ENCODE assay signal across 14 cellular contexts in the genomic region with DNA sequence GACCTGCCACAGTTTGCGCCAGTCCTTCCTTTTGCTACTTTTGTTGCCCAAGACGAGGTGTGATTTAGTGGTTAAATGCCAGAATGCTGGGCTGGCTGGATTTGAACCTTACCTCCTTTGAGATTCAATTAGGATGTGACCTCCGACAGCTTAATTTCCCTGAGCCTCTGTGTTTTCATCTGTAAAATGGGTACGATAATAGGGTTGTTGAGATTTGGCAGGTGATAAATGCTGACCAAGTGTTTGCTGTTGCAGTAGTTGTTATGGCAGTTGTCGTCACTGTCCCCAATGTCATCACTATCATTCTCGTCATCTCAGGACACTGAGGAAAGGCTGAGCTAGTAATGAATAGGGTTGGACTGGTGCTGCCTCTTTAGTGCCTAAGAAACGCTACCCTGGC.
DNase-seq lines count a peak whose midpoint lies in the region; ATAC-seq and TF ChIP-seq lines count a peak whose summit lies in the region.
"Had no signal": no experiment of that assay in that cellular context is flagged by ENCODE, and none has a peak within 500 bp of the region (broad histone marks: within the 10 kb centered on the region; RNA-seq: fewer than 3 reads in every experiment).

No MANE protein-coding gene starts in this region.

- POLR2A ChIA-PET in CD4-positive, alpha-beta T cell (lab: Charles Lee), result interaction anchor here (1.2 to 4.0 kb wide), 8 partner anchors 13 to 458 kb away, joined by 3 to 29 read pairs (median 4); partner anchors contain the start of genes GRK5, INPP5F and RGS10

- H3K9me3 Mint-ChIP-seq in CD4-positive, alpha-beta T cell, result no peaks in the 10 kb centered on the region
- H3K9me3 Mint-ChIP-seq in effector memory CD8-positive, alpha-beta T cell, result no peaks in the 10 kb centered on the region

- peak overlapping the region; percentile 96 for H3K27ac Mint-ChIP-seq in CD4-positive, alpha-beta T cell
- peak overlapping the region; percentile 99 to 100 for H3K27ac Mint-ChIP-seq in effector memory CD8-positive, alpha-beta T cell

- CTCF ChIA-PET in CD4-positive, alpha-beta T cell (lab: Charles Lee), result interaction anchor here (0.5 to 2.5 kb wide), 9 partner anchors 15 to 180 kb away, joined by 3 to 11 read pairs (median 4); partner anchors contain the start of gene GRK5

- no peaks in the 10 kb centered on the region for H3K79me2 ChIP-seq in Karpas-422 (ENCODE audit: low read length)

- peaks cover 53% of the 10 kb centered on the region for H3K4me1 ChIP-seq in Karpas-422 (ENCODE audit: low read length)
- H3K4me1 ChIP-seq in neutrophil (ENCODE audit: control insufficient read depth in 1 of 2, insufficient read depth in 1 of 2, low read depth in 1 of 2, low read length in 1 of 2), result peaks cover 44 to 54% of the 10 kb centered on the region in 2 experiments

- H3K9me3 ChIP-seq in CD4-positive, alpha-beta T cell (ENCODE audit: control insufficient read depth, low read length), result no peaks in the 10 kb centered on the region
- H3K9me3 ChIP-seq in Karpas-422 (ENCODE audit: low read length) (no peaks in the 10 kb centered on the region), neutrophil (no peaks in the 10 kb centered on the region)

- H3K36me3 ChIP-seq in Karpas-422 (ENCODE audit: insufficient read depth, low read length) (no peaks in the 10 kb centered on the region), neutrophil (no peaks in the 10 kb centered on the region)

- H3K4me3 Mint-ChIP-seq in CD4-positive, alpha-beta T cell, result peak overlapping the region; percentile 50
- H3K4me3 Mint-ChIP-seq in effector memory CD8-positive, alpha-beta T cell, result peak overlapping the region; percentile 48 to 71
- H3K4me3 Mint-ChIP-seq: H9 had no signal

- H3K4me3 ChIP-seq in Karpas-422 (ENCODE audit: low read length) (no peak overlapping the region), neutrophil (ENCODE audit: low read depth in 1 of 2, low read length in 1 of 2) (no peak overlapping the region)
- H3K4me3 ChIP-seq: dorsolateral prefrontal cortex had no signal

- peaks cover 60% of the 10 kb centered on the region for H3K4me1 Mint-ChIP-seq in CD4-positive, alpha-beta T cell (ENCODE audit: low read depth)
- H3K4me1 Mint-ChIP-seq in effector memory CD8-positive, alpha-beta T cell (ENCODE audit: low read depth in 2 of 2), result peaks cover 37 to 40% of the 10 kb centered on the region in 2 donors

- H2AFZ ChIP-seq in Karpas-422 (ENCODE audit: low read length), result no peak overlapping the region

- no peaks in the 10 kb centered on the region for H3K9me2 ChIP-seq in Karpas-422 (replicated peaks; ENCODE audit: insufficient read depth, low read length)

- H3K9ac ChIP-seq in Karpas-422 (ENCODE audit: low read length), result no peak overlapping the region

- no peaks in the 10 kb centered on the region for H3K27me3 Mint-ChIP-seq in CD4-positive, alpha-beta T cell
- no peaks in the 10 kb centered on the region for H3K27me3 Mint-ChIP-seq in effector memory CD8-positive, alpha-beta T cell

- no peak for DNase-seq in CD4-positive, alpha-beta T cell
- DNase-seq in Karpas-422 (no peak), cerebellum (ENCODE audit: low spot score) (no peak), mesenteric fat pad (ENCODE audit: low spot score) (no peak), DMS79 (lab: John Stamatoyannopoulos, UW) (no peak)
- peak in 1 of 3 experiments; percentile 8 for DNase-seq in effector memory CD8-positive, alpha-beta T cell
- no peak for DNase-seq in stimulated activated naive CD4-positive, alpha-beta T cell (lab: John Stamatoyannopoulos, UW)
- DNase-seq: COR-L47, dorsolateral prefrontal cortex, glutamatergic neuron, H9, mammary epithelial cell, NCI-H2227 treated with DMSO at 0.1 percent for 48 hours had no signal

- TF ChIP-seq CTCF in CD4-positive, alpha-beta T cell (IDR thresholded peaks at IDR 0.05), result no peak
- TF ChIP-seq CTCF in neutrophil (IDR thresholded peaks at IDR 0.05), result no peak

- intact Hi-C loops in CD4-positive, alpha-beta T cell (cut with DNase I, micrococcal nuclease), result loop anchor here (2.0 to 5.0 kb wide), 4 partner anchors 16 to 56 kb away; no protein-coding TSS in a partner anchor

- H3K4me2 ChIP-seq in Karpas-422 (ENCODE audit: low read depth, low read length, poor library complexity, severe bottlenecking), result peak overlapping the region; percentile 50

- 0 out of 2 replicates have a peak, but pooled peaks cover 4% of the 10 kb centered on the region for H4K20me1 ChIP-seq in Karpas-422 (ENCODE audit: insufficient read depth, low read depth, low read length)

- H3K36me3 Mint-ChIP-seq in CD4-positive, alpha-beta T cell (ENCODE audit: low read depth), result peaks cover 17% of the 10 kb centered on the region
- peaks cover 46% of the 10 kb centered on the region for H3K36me3 Mint-ChIP-seq in effector memory CD8-positive, alpha-beta T cell (ENCODE audit: insufficient read depth)

- no peaks in the 10 kb centered on the region for H3K27me3 ChIP-seq in CD4-positive, alpha-beta T cell (ENCODE audit: control insufficient read depth, insufficient read depth, low read length)
- H3K27me3 ChIP-seq in Karpas-422 (ENCODE audit: low read length) (no peaks in the 10 kb centered on the region), neutrophil (no peaks in the 10 kb centered on the region)
- H3K27me3 ChIP-seq: dorsolateral prefrontal cortex had no signal

- ATAC-seq in CD4-positive, alpha-beta T cell (ENCODE audit: poor library complexity), result no peak
- ATAC-seq in effector memory CD8-positive, alpha-beta T cell (replicated peaks), result peak; percentile 16

- peak overlapping the region; percentile 93 for H3K27ac ChIP-seq in CD4-positive, alpha-beta T cell (ENCODE audit: low read depth, low read length)
- H3K27ac ChIP-seq in Karpas-422 (ENCODE audit: low read length) (no peak overlapping the region), neutrophil (peak overlapping the region; percentile 41)
